In genomic region chr9:18718393-18718792, GRCh38 we compare ENCODE assay signal across 26 cellular contexts.
"Had no signal": no experiment of that assay in that cellular context is flagged by ENCODE, and none has a peak within 500 bp of the region (broad histone marks: within the 10 kb centered on the region; RNA-seq: fewer than 3 reads in every experiment).

No MANE protein-coding gene starts in this region.

- H3K4me2 ChIP-seq: hepatocyte had no signal

- H3K4me1 ChIP-seq: esophagus squamous epithelium, gastrocnemius medialis, left ventricle myocardium inferior, lower lobe of right lung had no signal

- ATAC-seq: effector memory CD8-positive, alpha-beta T cell; esophagus mucosa; gastrocnemius medialis; heart left ventricle; left colon; left lobe of liver; lower lobe of right lung; mucosa of descending colon; naive thymus-derived CD8-positive, alpha-beta T cell had no signal

- DNase-seq: dermis blood vessel endothelial cell; effector CD8-positive, alpha-beta T cell; effector memory CD8-positive, alpha-beta T cell; endodermal cell; esophagus squamous epithelium; gastrocnemius medialis; heart left ventricle; hypothalamus; immature natural killer cell; islet precursor cell; kidney; kidney glomerular epithelial cell; left colon; left ventricle myocardium inferior; lower lobe of right lung; mesenchymal stem cell; mucosa of descending colon; naive B cell; naive thymus-derived CD8-positive, alpha-beta T cell had no signal

- H3K36me3 ChIP-seq: esophagus squamous epithelium, gastrocnemius medialis, heart left ventricle, left ventricle myocardium inferior, lower lobe of right lung had no signal

- H2AFZ ChIP-seq: hepatocyte had no signal

- H3K27ac ChIP-seq: coronary artery, epithelial cell of prostate, esophagus squamous epithelium, gastrocnemius medialis, heart left ventricle, hepatocyte, left ventricle myocardium inferior, lower lobe of right lung had no signal

- H3K27me3 ChIP-seq: esophagus squamous epithelium, gastrocnemius medialis, heart left ventricle, hepatocyte had no signal

- H3K9me3 ChIP-seq: esophagus squamous epithelium, gastrocnemius medialis, heart left ventricle, left ventricle myocardium inferior, lower lobe of right lung, mucosa of descending colon had no signal

- H3K4me3 ChIP-seq: coronary artery, esophagus squamous epithelium, gastrocnemius medialis, heart left ventricle, hepatocyte, left ventricle myocardium inferior, lower lobe of right lung, mucosa of descending colon had no signal

- FAIRE-seq: colon, endometrium, kidney had no signal

- H3K79me2 ChIP-seq: hepatocyte had no signal
